1 cellular context compared by ENCODE assay signal in the genomic region with DNA sequence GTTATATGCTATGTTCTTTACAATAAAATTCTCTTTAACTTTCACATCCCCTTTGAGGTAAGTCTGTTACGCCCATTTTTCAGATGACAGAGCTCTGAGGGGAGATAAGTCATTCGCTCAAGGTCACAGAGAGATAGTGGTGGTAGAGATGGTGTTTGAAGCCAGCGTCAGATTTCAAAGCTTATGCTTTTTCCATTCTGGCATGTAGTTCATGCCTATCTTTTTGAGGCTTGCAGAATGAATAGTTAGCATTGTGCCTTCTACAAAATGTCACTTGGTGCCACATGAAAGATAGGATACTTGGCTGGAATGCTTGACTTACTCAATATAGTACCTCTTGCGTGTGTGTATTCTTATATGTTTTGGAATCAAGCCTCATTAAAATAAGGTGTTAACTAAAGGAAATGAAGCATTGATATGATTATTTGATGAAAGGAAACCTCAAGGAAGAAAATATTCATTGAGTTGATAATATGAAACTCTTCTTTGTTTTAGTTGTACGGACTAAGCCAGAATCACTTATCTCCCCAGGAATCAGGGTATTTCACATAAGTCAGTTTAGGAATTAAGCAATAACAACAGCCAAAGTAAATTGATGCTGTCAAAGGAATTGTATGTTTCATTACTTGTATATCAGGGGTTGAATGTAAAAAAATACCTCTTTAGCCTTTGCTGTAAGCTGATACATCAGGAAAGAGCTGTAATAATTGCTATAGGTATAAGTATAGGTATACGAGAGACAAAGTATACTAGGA.
TF ChIP-seq lines count a peak whose summit lies in the region.

No MANE protein-coding gene starts in this region.

TF ChIP-seq in HepG2, 621 proteins besides CTCF, POLR2A, EP300 and RAD21 (continues in another document):
- TF ChIP-seq, protein P1, sequence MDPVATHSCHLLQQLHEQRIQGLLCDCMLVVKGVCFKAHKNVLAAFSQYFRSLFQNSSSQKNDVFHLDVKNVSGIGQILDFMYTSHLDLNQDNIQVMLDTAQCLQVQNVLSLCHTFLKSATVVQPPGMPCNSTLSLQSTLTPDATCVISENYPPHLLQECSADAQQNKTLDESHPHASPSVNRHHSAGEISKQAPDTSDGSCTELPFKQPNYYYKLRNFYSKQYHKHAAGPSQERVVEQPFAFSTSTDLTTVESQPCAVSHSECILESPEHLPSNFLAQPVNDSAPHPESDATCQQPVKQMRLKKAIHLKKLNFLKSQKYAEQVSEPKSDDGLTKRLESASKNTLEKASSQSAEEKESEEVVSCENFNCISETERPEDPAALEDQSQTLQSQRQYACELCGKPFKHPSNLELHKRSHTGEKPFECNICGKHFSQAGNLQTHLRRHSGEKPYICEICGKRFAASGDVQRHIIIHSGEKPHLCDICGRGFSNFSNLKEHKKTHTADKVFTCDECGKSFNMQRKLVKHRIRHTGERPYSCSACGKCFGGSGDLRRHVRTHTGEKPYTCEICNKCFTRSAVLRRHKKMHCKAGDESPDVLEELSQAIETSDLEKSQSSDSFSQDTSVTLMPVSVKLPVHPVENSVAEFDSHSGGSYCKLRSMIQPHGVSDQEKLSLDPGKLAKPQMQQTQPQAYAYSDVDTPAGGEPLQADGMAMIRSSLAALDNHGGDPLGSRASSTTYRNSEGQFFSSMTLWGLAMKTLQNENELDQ (CRISPR knock-in tag; IDR thresholded peaks at IDR 0.05; ENCODE audit: borderline replicate concordance), result no peak
- TF ChIP-seq RAD51 (IDR thresholded peaks at IDR 0.05; ENCODE audit: borderline replicate concordance) (no peak), ZNF776 (CRISPR knock-in tag; IDR thresholded peaks at IDR 0.05) (no peak), ZNF720 (CRISPR knock-in tag; IDR thresholded peaks at IDR 0.05) (no peak), REPIN1 (CRISPR knock-in tag; IDR thresholded peaks at IDR 0.05; ENCODE audit: borderline replicate concordance, low read depth) (peak; percentile 69; the same call in 1 of the 2 replicates), NR2F2 (IDR thresholded peaks at IDR 0.05; ENCODE audit: borderline replicate concordance, low read depth) (peak; percentile 55; the same call in 1 of the 2 replicates), RARA (CRISPR knock-in tag; IDR thresholded peaks at IDR 0.05) (peak; percentile 61), TCF7 (IDR thresholded peaks at IDR 0.05; ENCODE audit: low read depth) (peak; percentile 90), ASH2L (IDR thresholded peaks at IDR 0.05; ENCODE audit: insufficient read length, low read depth, low read length) (peak; percentile 54), ZFY (CRISPR knock-in tag; IDR thresholded peaks at IDR 0.05) (no peak), BRD4 (CRISPR knock-in tag; IDR thresholded peaks at IDR 0.05) (no peak), SAP130 (CRISPR knock-in tag; IDR thresholded peaks at IDR 0.05; ENCODE audit: low read depth) (peak; percentile 84), ZNF788 (CRISPR knock-in tag; IDR thresholded peaks at IDR 0.05; ENCODE audit: borderline replicate concordance) (no peak), NR1H2 (CRISPR knock-in tag; IDR thresholded peaks at IDR 0.05; ENCODE audit: borderline replicate concordance, low read depth) (no peak), FOXJ3 (CRISPR knock-in tag; IDR thresholded peaks at IDR 0.05; ENCODE audit: borderline replicate concordance) (no peak), FOXC1 (CRISPR knock-in tag; IDR thresholded peaks at IDR 0.05; ENCODE audit: borderline replicate concordance) (no peak), TRIM24 (CRISPR knock-in tag; IDR thresholded peaks at IDR 0.05) (no peak), WIZ (CRISPR knock-in tag; IDR thresholded peaks at IDR 0.05) (no peak), HNRNPLL (IDR thresholded peaks at IDR 0.05; ENCODE audit: low read depth, low read length, poor library complexity, severe bottlenecking) (no peak), PITX1 (CRISPR knock-in tag; IDR thresholded peaks at IDR 0.05) (no peak)
- TF ChIP-seq, protein P2, sequence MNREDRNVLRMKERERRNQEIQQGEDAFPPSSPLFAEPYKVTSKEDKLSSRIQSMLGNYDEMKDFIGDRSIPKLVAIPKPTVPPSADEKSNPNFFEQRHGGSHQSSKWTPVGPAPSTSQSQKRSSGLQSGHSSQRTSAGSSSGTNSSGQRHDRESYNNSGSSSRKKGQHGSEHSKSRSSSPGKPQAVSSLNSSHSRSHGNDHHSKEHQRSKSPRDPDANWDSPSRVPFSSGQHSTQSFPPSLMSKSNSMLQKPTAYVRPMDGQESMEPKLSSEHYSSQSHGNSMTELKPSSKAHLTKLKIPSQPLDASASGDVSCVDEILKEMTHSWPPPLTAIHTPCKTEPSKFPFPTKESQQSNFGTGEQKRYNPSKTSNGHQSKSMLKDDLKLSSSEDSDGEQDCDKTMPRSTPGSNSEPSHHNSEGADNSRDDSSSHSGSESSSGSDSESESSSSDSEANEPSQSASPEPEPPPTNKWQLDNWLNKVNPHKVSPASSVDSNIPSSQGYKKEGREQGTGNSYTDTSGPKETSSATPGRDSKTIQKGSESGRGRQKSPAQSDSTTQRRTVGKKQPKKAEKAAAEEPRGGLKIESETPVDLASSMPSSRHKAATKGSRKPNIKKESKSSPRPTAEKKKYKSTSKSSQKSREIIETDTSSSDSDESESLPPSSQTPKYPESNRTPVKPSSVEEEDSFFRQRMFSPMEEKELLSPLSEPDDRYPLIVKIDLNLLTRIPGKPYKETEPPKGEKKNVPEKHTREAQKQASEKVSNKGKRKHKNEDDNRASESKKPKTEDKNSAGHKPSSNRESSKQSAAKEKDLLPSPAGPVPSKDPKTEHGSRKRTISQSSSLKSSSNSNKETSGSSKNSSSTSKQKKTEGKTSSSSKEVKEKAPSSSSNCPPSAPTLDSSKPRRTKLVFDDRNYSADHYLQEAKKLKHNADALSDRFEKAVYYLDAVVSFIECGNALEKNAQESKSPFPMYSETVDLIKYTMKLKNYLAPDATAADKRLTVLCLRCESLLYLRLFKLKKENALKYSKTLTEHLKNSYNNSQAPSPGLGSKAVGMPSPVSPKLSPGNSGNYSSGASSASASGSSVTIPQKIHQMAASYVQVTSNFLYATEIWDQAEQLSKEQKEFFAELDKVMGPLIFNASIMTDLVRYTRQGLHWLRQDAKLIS (CRISPR knock-in tag; IDR thresholded peaks at IDR 0.05), result 0 out of 2 replicates have a peak, but pooled peaks have one; percentile 62
- TF ChIP-seq, protein P3, sequence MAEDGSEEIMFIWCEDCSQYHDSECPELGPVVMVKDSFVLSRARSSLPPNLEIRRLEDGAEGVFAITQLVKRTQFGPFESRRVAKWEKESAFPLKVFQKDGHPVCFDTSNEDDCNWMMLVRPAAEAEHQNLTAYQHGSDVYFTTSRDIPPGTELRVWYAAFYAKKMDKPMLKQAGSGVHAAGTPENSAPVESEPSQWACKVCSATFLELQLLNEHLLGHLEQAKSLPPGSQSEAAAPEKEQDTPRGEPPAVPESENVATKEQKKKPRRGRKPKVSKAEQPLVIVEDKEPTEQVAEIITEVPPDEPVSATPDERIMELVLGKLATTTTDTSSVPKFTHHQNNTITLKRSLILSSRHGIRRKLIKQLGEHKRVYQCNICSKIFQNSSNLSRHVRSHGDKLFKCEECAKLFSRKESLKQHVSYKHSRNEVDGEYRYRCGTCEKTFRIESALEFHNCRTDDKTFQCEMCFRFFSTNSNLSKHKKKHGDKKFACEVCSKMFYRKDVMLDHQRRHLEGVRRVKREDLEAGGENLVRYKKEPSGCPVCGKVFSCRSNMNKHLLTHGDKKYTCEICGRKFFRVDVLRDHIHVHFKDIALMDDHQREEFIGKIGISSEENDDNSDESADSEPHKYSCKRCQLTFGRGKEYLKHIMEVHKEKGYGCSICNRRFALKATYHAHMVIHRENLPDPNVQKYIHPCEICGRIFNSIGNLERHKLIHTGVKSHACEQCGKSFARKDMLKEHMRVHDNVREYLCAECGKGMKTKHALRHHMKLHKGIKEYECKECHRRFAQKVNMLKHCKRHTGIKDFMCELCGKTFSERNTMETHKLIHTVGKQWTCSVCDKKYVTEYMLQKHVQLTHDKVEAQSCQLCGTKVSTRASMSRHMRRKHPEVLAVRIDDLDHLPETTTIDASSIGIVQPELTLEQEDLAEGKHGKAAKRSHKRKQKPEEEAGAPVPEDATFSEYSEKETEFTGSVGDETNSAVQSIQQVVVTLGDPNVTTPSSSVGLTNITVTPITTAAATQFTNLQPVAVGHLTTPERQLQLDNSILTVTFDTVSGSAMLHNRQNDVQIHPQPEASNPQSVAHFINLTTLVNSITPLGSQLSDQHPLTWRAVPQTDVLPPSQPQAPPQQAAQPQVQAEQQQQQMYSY (CRISPR knock-in tag; IDR thresholded peaks at IDR 0.05), result no peak
- TF ChIP-seq, protein P4, sequence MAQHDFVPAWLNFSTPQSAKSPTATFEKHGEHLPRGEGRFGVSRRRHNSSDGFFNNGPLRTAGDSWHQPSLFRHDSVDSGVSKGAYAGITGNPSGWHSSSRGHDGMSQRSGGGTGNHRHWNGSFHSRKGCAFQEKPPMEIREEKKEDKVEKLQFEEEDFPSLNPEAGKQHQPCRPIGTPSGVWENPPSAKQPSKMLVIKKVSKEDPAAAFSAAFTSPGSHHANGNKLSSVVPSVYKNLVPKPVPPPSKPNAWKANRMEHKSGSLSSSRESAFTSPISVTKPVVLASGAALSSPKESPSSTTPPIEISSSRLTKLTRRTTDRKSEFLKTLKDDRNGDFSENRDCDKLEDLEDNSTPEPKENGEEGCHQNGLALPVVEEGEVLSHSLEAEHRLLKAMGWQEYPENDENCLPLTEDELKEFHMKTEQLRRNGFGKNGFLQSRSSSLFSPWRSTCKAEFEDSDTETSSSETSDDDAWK (CRISPR knock-in tag; IDR thresholded peaks at IDR 0.05), result no peak
- TF ChIP-seq, protein P5, sequence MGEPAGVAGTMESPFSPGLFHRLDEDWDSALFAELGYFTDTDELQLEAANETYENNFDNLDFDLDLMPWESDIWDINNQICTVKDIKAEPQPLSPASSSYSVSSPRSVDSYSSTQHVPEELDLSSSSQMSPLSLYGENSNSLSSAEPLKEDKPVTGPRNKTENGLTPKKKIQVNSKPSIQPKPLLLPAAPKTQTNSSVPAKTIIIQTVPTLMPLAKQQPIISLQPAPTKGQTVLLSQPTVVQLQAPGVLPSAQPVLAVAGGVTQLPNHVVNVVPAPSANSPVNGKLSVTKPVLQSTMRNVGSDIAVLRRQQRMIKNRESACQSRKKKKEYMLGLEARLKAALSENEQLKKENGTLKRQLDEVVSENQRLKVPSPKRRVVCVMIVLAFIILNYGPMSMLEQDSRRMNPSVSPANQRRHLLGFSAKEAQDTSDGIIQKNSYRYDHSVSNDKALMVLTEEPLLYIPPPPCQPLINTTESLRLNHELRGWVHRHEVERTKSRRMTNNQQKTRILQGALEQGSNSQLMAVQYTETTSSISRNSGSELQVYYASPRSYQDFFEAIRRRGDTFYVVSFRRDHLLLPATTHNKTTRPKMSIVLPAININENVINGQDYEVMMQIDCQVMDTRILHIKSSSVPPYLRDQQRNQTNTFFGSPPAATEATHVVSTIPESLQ (CRISPR knock-in tag; conservative IDR thresholded peaks at IDR 0.05), result no peak
- TF ChIP-seq, protein P6, sequence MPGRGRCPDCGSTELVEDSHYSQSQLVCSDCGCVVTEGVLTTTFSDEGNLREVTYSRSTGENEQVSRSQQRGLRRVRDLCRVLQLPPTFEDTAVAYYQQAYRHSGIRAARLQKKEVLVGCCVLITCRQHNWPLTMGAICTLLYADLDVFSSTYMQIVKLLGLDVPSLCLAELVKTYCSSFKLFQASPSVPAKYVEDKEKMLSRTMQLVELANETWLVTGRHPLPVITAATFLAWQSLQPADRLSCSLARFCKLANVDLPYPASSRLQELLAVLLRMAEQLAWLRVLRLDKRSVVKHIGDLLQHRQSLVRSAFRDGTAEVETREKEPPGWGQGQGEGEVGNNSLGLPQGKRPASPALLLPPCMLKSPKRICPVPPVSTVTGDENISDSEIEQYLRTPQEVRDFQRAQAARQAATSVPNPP (CRISPR knock-in tag; IDR thresholded peaks at IDR 0.05), result no peak
- TF ChIP-seq, protein P7, sequence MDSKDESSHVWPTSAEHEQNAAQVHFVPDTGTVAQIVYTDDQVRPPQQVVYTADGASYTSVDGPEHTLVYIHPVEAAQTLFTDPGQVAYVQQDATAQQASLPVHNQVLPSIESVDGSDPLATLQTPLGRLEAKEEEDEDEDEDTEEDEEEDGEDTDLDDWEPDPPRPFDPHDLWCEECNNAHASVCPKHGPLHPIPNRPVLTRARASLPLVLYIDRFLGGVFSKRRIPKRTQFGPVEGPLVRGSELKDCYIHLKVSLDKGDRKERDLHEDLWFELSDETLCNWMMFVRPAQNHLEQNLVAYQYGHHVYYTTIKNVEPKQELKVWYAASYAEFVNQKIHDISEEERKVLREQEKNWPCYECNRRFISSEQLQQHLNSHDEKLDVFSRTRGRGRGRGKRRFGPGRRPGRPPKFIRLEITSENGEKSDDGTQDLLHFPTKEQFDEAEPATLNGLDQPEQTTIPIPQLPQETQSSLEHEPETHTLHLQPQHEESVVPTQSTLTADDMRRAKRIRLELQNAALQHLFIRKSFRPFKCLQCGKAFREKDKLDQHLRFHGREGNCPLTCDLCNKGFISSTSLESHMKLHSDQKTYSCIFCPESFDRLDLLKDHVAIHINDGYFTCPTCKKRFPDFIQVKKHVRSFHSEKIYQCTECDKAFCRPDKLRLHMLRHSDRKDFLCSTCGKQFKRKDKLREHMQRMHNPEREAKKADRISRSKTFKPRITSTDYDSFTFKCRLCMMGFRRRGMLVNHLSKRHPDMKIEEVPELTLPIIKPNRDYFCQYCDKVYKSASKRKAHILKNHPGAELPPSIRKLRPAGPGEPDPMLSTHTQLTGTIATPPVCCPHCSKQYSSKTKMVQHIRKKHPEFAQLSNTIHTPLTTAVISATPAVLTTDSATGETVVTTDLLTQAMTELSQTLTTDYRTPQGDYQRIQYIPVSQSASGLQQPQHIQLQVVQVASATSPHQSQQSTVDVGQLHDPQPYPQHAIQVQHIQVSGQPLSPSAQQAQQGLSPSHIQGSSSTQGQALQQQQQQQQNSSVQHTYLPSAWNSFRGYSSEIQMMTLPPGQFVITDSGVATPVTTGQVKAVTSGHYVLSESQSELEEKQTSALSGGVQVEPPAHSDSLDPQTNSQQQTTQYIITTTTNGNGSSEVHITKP (CRISPR knock-in tag; IDR thresholded peaks at IDR 0.05; ENCODE audit: low read depth), result 0 out of 2 replicates have a peak, but pooled peaks have one; percentile 56
- TF ChIP-seq, protein P8, sequence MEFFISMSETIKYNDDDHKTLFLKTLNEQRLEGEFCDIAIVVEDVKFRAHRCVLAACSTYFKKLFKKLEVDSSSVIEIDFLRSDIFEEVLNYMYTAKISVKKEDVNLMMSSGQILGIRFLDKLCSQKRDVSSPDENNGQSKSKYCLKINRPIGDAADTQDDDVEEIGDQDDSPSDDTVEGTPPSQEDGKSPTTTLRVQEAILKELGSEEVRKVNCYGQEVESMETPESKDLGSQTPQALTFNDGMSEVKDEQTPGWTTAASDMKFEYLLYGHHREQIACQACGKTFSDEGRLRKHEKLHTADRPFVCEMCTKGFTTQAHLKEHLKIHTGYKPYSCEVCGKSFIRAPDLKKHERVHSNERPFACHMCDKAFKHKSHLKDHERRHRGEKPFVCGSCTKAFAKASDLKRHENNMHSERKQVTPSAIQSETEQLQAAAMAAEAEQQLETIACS (CRISPR knock-in tag; IDR thresholded peaks at IDR 0.05), result no peak
- TF ChIP-seq, protein P9, sequence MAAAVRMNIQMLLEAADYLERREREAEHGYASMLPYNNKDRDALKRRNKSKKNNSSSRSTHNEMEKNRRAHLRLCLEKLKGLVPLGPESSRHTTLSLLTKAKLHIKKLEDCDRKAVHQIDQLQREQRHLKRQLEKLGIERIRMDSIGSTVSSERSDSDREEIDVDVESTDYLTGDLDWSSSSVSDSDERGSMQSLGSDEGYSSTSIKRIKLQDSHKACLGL (CRISPR knock-in tag; IDR thresholded peaks at IDR 0.05), result no peak
